ENCODE assay signal across 8 cellular contexts in genomic region chr3:142596726-142597088, GRCh38. TPM values are rescaled to one million over a fixed set of nuclear protein-coding genes. Genes with fewer than 3 reads are reported as not detected.
A peak's percentile ranks its signal among the peaks of the same experiment; 100 is the strongest.
DNase-seq lines count a peak whose midpoint lies in the region; TF ChIP-seq lines count a peak whose summit lies in the region.

No MANE protein-coding gene starts in this region.

- H3K4me1 ChIP-seq in OCI-LY7 (ENCODE audit: insufficient read depth, low read length, poor library complexity, severe bottlenecking), result peaks cover 22% of the 10 kb centered on the region
- H3K4me1 ChIP-seq in parathyroid adenoma, result no peaks in the 10 kb centered on the region

- peak overlapping the region; percentile 75 for H3K4me2 ChIP-seq in OCI-LY7 (ENCODE audit: low read length)
- H3K4me2 ChIP-seq in parathyroid adenoma (ENCODE audit: low read length), result peak overlapping the region; percentile 64

- H3K9me3 ChIP-seq in OCI-LY7 (ENCODE audit: low read length), result no peaks in the 10 kb centered on the region
- H3K9me3 ChIP-seq in parathyroid adenoma (ENCODE audit: control insufficient read depth, low read length), result no peaks in the 10 kb centered on the region

- H3K27ac ChIP-seq in OCI-LY7 (ENCODE audit: low read depth, low read length, poor library complexity, severe bottlenecking), result no peak overlapping the region
- peak overlapping the region; percentile 77 for H3K27ac ChIP-seq in epithelial cell of prostate
- H3K27ac ChIP-seq in parathyroid adenoma, result peak overlapping the region; percentile 58

- DNase-seq in D341Med (ENCODE audit: low spot score) (peak; percentile 35), OCI-LY7 (ENCODE audit: low spot score) (no peak), epithelial cell of prostate (ENCODE audit: low read depth, low spot score) (no peak), NCI-H2227 treated with DMSO at 0.1 percent for 48 hours (lab: John Stamatoyannopoulos, UW) (no peak), iPS-NIHi11 (ENCODE audit: low spot score) (no peak), NCI-H1048 (lab: John Stamatoyannopoulos, UW) (no peak)
- DNase-seq in activated CD8-positive, alpha-beta memory T cell treated with anti-CD3 and anti-CD28 coated beads, Interleukin-2, amount 50 U/mL, for 48 hours, result no peak

- H3K79me2 ChIP-seq in OCI-LY7 (ENCODE audit: insufficient read depth, low read depth, low read length) (no peaks in the 10 kb centered on the region), parathyroid adenoma (peaks cover 2% of the 10 kb centered on the region)

- no peaks in the 10 kb centered on the region for H3K9me2 ChIP-seq in OCI-LY7 (ENCODE audit: insufficient read depth, low read length)

- no peaks in the 10 kb centered on the region for H3K27me3 ChIP-seq in parathyroid adenoma (ENCODE audit: control insufficient read depth, insufficient read depth, low read length)

- no peak overlapping the region for H3K9ac ChIP-seq in parathyroid adenoma

- peak overlapping the region; percentile 83 for H3K4me3 ChIP-seq in OCI-LY7 (ENCODE audit: low read depth, low read length, poor library complexity, severe bottlenecking)
- peak overlapping the region; percentile 58 for H3K4me3 ChIP-seq in parathyroid adenoma (ENCODE audit: low read depth, low read length)

- H4K20me1 ChIP-seq in OCI-LY7 (ENCODE audit: insufficient read depth, low read length), result no peaks in the 10 kb centered on the region

- H3K36me3 ChIP-seq in OCI-LY7 (ENCODE audit: insufficient read depth, low read length) (no peaks in the 10 kb centered on the region), parathyroid adenoma (ENCODE audit: control insufficient read depth, insufficient read depth, low read length) (no peaks in the 10 kb centered on the region)

- no peak for TF ChIP-seq CTCF in OCI-LY7 (conservative IDR thresholded peaks at IDR 0.05; ENCODE audit: low read length)
- TF ChIP-seq CTCF in parathyroid adenoma (IDR thresholded peaks at IDR 0.05), result no peak

- CTCF ChIA-PET in OCI-LY7 (lab: Charles Lee; ENCODE audit: unreplicated experiment), result no interaction called here

- POLR2A ChIA-PET in OCI-LY7 (lab: Charles Lee), result interaction anchor here (0.7 to 5.3 kb wide), 4 partner anchors 13 to 25 kb away, joined by 3 to 24 read pairs (median 5); partner anchors contain the start of gene ATR

- peak overlapping the region; percentile 94 for H2AFZ ChIP-seq in OCI-LY7 (ENCODE audit: low read length)
- peak overlapping the region; percentile 86 for H2AFZ ChIP-seq in parathyroid adenoma

- intact Hi-C loops in OCI-LY7 (cut with micrococcal nuclease; ENCODE audit: unreplicated experiment), result loop anchor here (1.0 to 10.0 kb wide), 3 partner anchors 18 to 1378 kb away; partner anchors contain the start of genes ATR, DIPK2A and TRPC1

- BruUV-seq in OCI-LY7 (replicated peaks; lab: Mats Ljungman, UMichigan), result TSS peak; percentile 73

RNA-seq across cellular contexts. Expression of gene PLS1, which starts 0.5 kb away (rescaled TPM):
- total RNA-seq in OCI-LY7 (2014; rRNA removed; shearing (Covaris generic)), result 4.0 and 5.6 TPM in 2 replicates
- total RNA-seq in OCI-LY7 (2022), result 5.4 and 7.2 TPM in 2 replicates

RNA-seq across cellular contexts. Expression of gene ATR, which starts 18.2 kb away (rescaled TPM):
- 26.8 and 27.1 TPM in 2 replicates for total RNA-seq in OCI-LY7 (2014; rRNA removed; shearing (Covaris generic))
- total RNA-seq in OCI-LY7 (2022), result 36.0 and 49.5 TPM in 2 replicates
